Comparison of ENCODE assay signal across 8 cellular contexts in the genomic region with DNA sequence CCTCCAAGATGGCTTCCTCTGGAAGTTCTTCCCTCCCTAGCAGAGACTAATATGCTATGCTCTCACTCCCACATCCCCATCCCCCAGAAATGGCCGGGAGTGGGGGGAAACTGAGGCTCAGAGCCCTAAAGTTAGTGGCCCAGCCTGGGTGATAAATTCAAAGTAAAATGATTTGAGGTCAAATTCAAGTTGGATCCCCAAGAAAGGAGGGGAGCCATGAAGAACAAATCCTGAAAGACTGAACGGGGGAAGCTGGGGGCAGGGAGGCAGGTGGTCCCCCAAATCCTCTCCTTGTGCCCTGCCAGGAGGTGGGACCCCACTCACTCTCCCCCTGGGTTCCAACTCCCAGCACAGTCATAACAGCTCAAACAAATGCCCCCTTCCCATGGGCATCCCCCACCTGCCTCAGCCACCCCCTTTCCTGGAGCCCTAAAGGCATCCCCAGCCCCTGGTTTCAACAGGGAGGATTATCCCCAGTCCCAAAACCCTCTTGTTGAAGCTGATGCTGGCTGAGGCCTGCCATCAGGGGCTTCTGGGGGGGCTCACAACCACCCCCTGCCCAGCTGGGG. TPM values are rescaled to one million over a fixed set of nuclear protein-coding genes. Genes with fewer than 3 reads are reported as not detected.
DNase-seq lines count a peak whose midpoint lies in the region; ATAC-seq, FAIRE-seq and TF ChIP-seq lines count a peak whose summit lies in the region.

No MANE protein-coding gene starts in this region.

- peak overlapping the region; percentile 14 for H3K4me2 ChIP-seq in GM12878 (ENCODE audit: control insufficient read depth, insufficient read depth)

- no peak overlapping the region for H2AFZ ChIP-seq in GM12878 (ENCODE audit: control insufficient read depth, low read depth, low read length)

- peaks cover 47% of the 10 kb centered on the region for H3K4me1 Mint-ChIP-seq in activated CD8-positive, alpha-beta memory T cell treated with anti-CD3 and anti-CD28 coated beads, Interleukin-2, amount 10 ng/mL, durations not matched to agents 7 days and 5 days

- SMC1A ChIA-PET in GM12878 (lab: Charles Lee; ENCODE audit: uncharacterized antibody, unreplicated experiment): interaction anchor here (0.8 to 4.8 kb wide), 17 partner anchors 81 to 444 kb away, joined by 3 to 83 read pairs (median 5); no protein-coding TSS in a partner anchor

- peaks cover 29% of the 10 kb centered on the region for H3K4me1 ChIP-seq in GM12878 (ENCODE audit: control insufficient read depth, insufficient read depth, low read length)
- peaks cover 33% of the 10 kb centered on the region for H3K4me1 ChIP-seq in lower lobe of right lung
- H3K4me1 ChIP-seq in transverse colon: peaks cover 17 to 44% (median 22%) of the 10 kb centered on the region in 4 donors

- no TSS peak for BruUV-seq in GM12878 (replicated peaks; lab: Mats Ljungman, UMichigan)

- TF ChIP-seq RAD21 in GM12878 (IDR thresholded peaks at IDR 0.05; ENCODE audit: insufficient read depth, low read depth, low read length): no peak

- no peak for TF ChIP-seq CTCF in GM12878 (IDR thresholded peaks at IDR 0.05 in 2 of 3, conservative IDR thresholded peaks at IDR 0.05 in 1 of 3; ENCODE audit: control insufficient read depth in 2 of 3, extremely low read depth in 1 of 3, insufficient read depth in 1 of 3, low read depth in 3 of 3, low read length in 3 of 3)
- no peak for TF ChIP-seq CTCF in lower lobe of right lung (IDR thresholded peaks at IDR 0.05)
- no peak for TF ChIP-seq CTCF in transverse colon (IDR thresholded peaks at IDR 0.05)

- intact Hi-C loops in GM12878 (cut with micrococcal nuclease; ENCODE audit: unreplicated experiment) (loop anchor here (1.0 to 5.0 kb wide), 5 partner anchors 111 to 446 kb away; a partner anchor contains a TSS), lower lobe of right lung (cut with DNase I) (no loop called here), transverse colon (cut with DNase I; ENCODE audit: low total_unique reads) (no loop called here)

- peaks cover 14 to 16% of the 10 kb centered on the region in 2 experiments for H3K36me3 ChIP-seq in GM12878 (ENCODE audit: control insufficient read depth in 2 of 2, insufficient read depth in 2 of 2, low read length in 1 of 2)
- H3K36me3 ChIP-seq in lower lobe of right lung: peaks cover 36% of the 10 kb centered on the region
- H3K36me3 ChIP-seq in transverse colon: no peaks in the 10 kb centered on the region

- RAD21 ChIA-PET in GM12878 (lab: Charles Lee; ENCODE audit: unreplicated experiment): interaction anchor here (0.7 to 3.8 kb wide), 16 partner anchors 29 to 447 kb away, joined by 3 to 93 read pairs (median 6); a partner anchor contains a TSS

- POLR2A ChIA-PET in GM12878 (lab: Charles Lee): interaction anchor here (0.8 to 3.0 kb wide), 9 partner anchors 83 to 278 kb away, joined by 3 to 16 read pairs (median 5); no protein-coding TSS in a partner anchor

- peak overlapping the region; percentile 87 for H3K4me3 Mint-ChIP-seq in activated CD8-positive, alpha-beta memory T cell treated with anti-CD3 and anti-CD28 coated beads, Interleukin-2, amount 10 ng/mL, durations not matched to agents 7 days and 5 days

- TF ChIP-seq EP300 in GM12878 (IDR thresholded peaks at IDR 0.05; ENCODE audit: borderline replicate concordance in 1 of 2, control insufficient read depth in 1 of 2, low read depth in 2 of 2, low read length in 2 of 2) (no peak), transverse colon (IDR thresholded peaks at IDR 0.05; ENCODE audit: low read depth) (no peak)

- H3K27ac Mint-ChIP-seq in activated CD8-positive, alpha-beta memory T cell treated with anti-CD3 and anti-CD28 coated beads, Interleukin-2, amount 10 ng/mL, durations not matched to agents 7 days and 5 days: peak overlapping the region; percentile 88

- in situ Hi-C loops in GM12878 (cut with MboI): loop anchor here (5.0 kb wide), 2 partner anchors 131 to 246 kb away; no protein-coding TSS in a partner anchor
- in situ Hi-C loops in transverse colon (cut with MboI; ENCODE audit: low pct_ligation_motif_present in 1 of 4, low pct_unique_long_range_greater_than_20kb in 1 of 4, low sequenced_read_pairs in 3 of 4): loop anchor here (10.0 to 25.0 kb wide), 3 partner anchors 134 to 254 kb away; no protein-coding TSS in a partner anchor

- H3K36me3 Mint-ChIP-seq in activated CD8-positive, alpha-beta memory T cell treated with anti-CD3 and anti-CD28 coated beads, Interleukin-2, amount 10 ng/mL, durations not matched to agents 7 days and 5 days: peaks cover 11% of the 10 kb centered on the region

- TF ChIP-seq POLR2A in GM12878 (IDR thresholded peaks at IDR 0.05; ENCODE audit: low read depth, low read length): no peak
- no peak for TF ChIP-seq POLR2A in transverse colon (IDR thresholded peaks at IDR 0.05)

- H3K79me2 ChIP-seq in GM12878 (ENCODE audit: control insufficient read depth, insufficient read depth, low read length): peaks cover 27% of the 10 kb centered on the region

- ATAC-seq in activated CD8-positive, alpha-beta memory T cell treated with anti-CD3 and anti-CD28 coated beads, Interleukin-2, amount 10 ng/mL, durations not matched to agents 7 days and 5 days: no peak
- peak; percentile 3 for ATAC-seq in GM12878
- no peak for ATAC-seq in lower lobe of right lung
- ATAC-seq in HG02763 (IDR thresholded peaks at IDR 0.05; ENCODE audit: unreplicated experiment): no peak

- H3K27ac ChIP-seq in GM12878 (ENCODE audit: control insufficient read depth, insufficient read depth): peak overlapping the region; percentile 83
- H3K27ac ChIP-seq in lower lobe of right lung: peak overlapping the region; percentile 80
- peak overlapping the region; percentile 82 to 95 (median 90) for H3K27ac ChIP-seq in transverse colon

- peaks cover 10% of the 10 kb centered on the region for H3K27me3 Mint-ChIP-seq in activated CD8-positive, alpha-beta memory T cell treated with anti-CD3 and anti-CD28 coated beads, Interleukin-2, amount 10 ng/mL, durations not matched to agents 7 days and 5 days

- no peaks in the 10 kb centered on the region for H3K27me3 ChIP-seq in GM12878 (replicated peaks in 1 of 2; ENCODE audit: control insufficient read depth in 2 of 2, insufficient read depth in 2 of 2, low read length in 1 of 2)
- no peaks in the 10 kb centered on the region for H3K27me3 ChIP-seq in lower lobe of right lung (ENCODE audit: low read depth)
- H3K27me3 ChIP-seq in transverse colon: peaks cover 36% of the 10 kb centered on the region

- CTCF ChIA-PET in activated CD8-positive, alpha-beta memory T cell treated with anti-CD3 and anti-CD28 coated beads, Interleukin-2, amount 10 ng/mL, durations not matched to agents 7 days and 5 days (lab: Charles Lee): interaction anchor here (0.6 to 5.8 kb wide), 49 partner anchors 7 to 528 kb away, joined by 3 to 171 read pairs (median 6); a partner anchor contains a TSS
- CTCF ChIA-PET in GM12878 (lab: Yijun Ruan, JAX): interaction anchor here (0.8 to 5.5 kb wide), 38 partner anchors 9 to 460 kb away, joined by 3 to 192 read pairs (median 8); a partner anchor contains a TSS

- H3K9ac ChIP-seq in GM12878 (ENCODE audit: control insufficient read depth, insufficient read depth, low read length): peak overlapping the region; percentile 87

- no peaks in the 10 kb centered on the region for H3K9me3 Mint-ChIP-seq in activated CD8-positive, alpha-beta memory T cell treated with anti-CD3 and anti-CD28 coated beads, Interleukin-2, amount 10 ng/mL, durations not matched to agents 7 days and 5 days (ENCODE audit: low read depth)

- no peak for FAIRE-seq in GM12878 (lab: Jason Lieb, UNC)

- H3K9me3 ChIP-seq in GM12878 (replicated peaks; ENCODE audit: control insufficient read depth, insufficient read depth, low read length): no peaks in the 10 kb centered on the region
- no peaks in the 10 kb centered on the region for H3K9me3 ChIP-seq in lower lobe of right lung
- no peaks in the 10 kb centered on the region for H3K9me3 ChIP-seq in transverse colon

- H3K4me3 ChIP-seq in GM12878 (peak overlapping the region; percentile 69), lower lobe of right lung (peak overlapping the region; percentile 70), transverse colon (peak overlapping the region; percentile 54 to 71 (median 64))

- DNase-seq in activated CD8-positive, alpha-beta memory T cell treated with anti-CD3 and anti-CD28 coated beads, Interleukin-2, amount 10 ng/mL, durations not matched to agents 7 days and 5 days: peak; percentile 44
- DNase-seq in activated CD8-positive, alpha-beta memory T cell treated with anti-CD3 and anti-CD28 coated beads, Interleukin-2, amount 50 U/mL, for 4 hours: no peak
- DNase-seq in GM12878 (ENCODE audit: low read depth, low spot score) (no peak), lower lobe of right lung (no peak), transverse colon (no peak), NCI-H2107 treated with DMSO at 0.1 percent for 48 hours (lab: John Stamatoyannopoulos, UW; ENCODE audit: unreplicated experiment) (no peak), occipital lobe (lab: John Stamatoyannopoulos, UW) (no peak)

- peaks cover 7% of the 10 kb centered on the region; the same call in 1 of the 2 replicates for H4K20me1 ChIP-seq in GM12878 (ENCODE audit: control insufficient read depth, insufficient read depth)

- 3% methylated on average over 2 of the region's 2 CpGs for WGBS in GM12878 (ENCODE audit: insufficient coverage, insufficient replicate concordance, low lambda C conversion rate, missing lambda C conversion rate)
- 10% methylated on average over 2 of the region's 2 CpGs; no CpG with 5 or more reads in 1 of the 2 donors for WGBS in transverse colon (ENCODE audit: low coverage in 1 of 2), 2 donors

RNA-seq across cellular contexts. Expression of a gene that starts 1.1 kb away (rescaled TPM):
- 100 to 1,000 TPM in 1 of 2 experiments, 10 to 100 TPM in 1; 73.1 to 124 TPM for total RNA-seq in activated CD8-positive, alpha-beta memory T cell treated with anti-CD3 and anti-CD28 coated beads, Interleukin-2, amount 10 ng/mL, durations not matched to agents 7 days and 5 days
- 89.8 and 98.2 TPM in 2 replicates for total RNA-seq in GM12878 (2013; cell fraction: nucleolus; rRNA removed)
- total RNA-seq in GM12878 (2014; rRNA removed) (59.1 and 67.1 TPM in 2 replicates), GM12878 (2014; rRNA removed; fragmentation: Illumina TruSeq; extraction: Trizol) (33.1 and 35.7 TPM in 2 replicates), GM12878 (2021) (135 and 142 TPM in 2 replicates), lower lobe of right lung (54.7 TPM), transverse colon (10 to 100 TPM; 14.5 to 42.6 (median 22.1) TPM), occipital lobe (33.8 TPM)
- 12.6 TPM for polyA plus RNA-seq in GM12878 (2011; ENCODE audit: low read depth)
- polyA plus RNA-seq in GM12878 (2011; rRNA removed) (6.0 and 10.2 TPM in 2 replicates), GM12878 (2014; fragmentation: Illumina TruSeq; extraction: Trizol) (15.1 and 27.2 TPM in 2 replicates), GM12878 (2014; fragmentation: Nextera tagmentation; extraction: Ambion mirVana) (1 to 10 TPM; 3.6 to 4.5 TPM), GM12878 (2014; rRNA removed) (39.0 and 43.9 TPM in 2 replicates), GM12878 (2016; fragmentation: Nextera tagmentation; extraction: Ambion mirVana) (10 to 100 TPM; 72.6 to 74.6 TPM)
- polyA plus RNA-seq in GM12878 (2011; cell fraction: cytosol; rRNA removed): 14.4 and 14.8 TPM in 2 replicates
- 60.2 and 66.7 TPM in 2 replicates for polyA plus RNA-seq in GM12878 (2011; cell fraction: nucleus; rRNA removed)
- 25.3 and 32.1 TPM in 2 replicates for polyA plus RNA-seq in GM12878 (2012)
- polyA minus RNA-seq in GM12878 (2011; rRNA and poly(A)+ RNA removed): 25.9 and 48.3 TPM in 2 replicates
- 36.9 and 39.7 TPM in 2 replicates for polyA minus RNA-seq in GM12878 (2011; cell fraction: cytosol; rRNA and poly(A)+ RNA removed)
- polyA minus RNA-seq in GM12878 (2011; cell fraction: nucleus; rRNA and poly(A)+ RNA removed): 60.8 and 96.1 TPM in 2 replicates

RNA-seq across cellular contexts. Expression of a gene that starts 27.0 kb away (rescaled TPM):
- 1 to 10 TPM in 1 of 2 experiments, under 1 TPM in 1; 0.96 to 2.4 TPM for total RNA-seq in activated CD8-positive, alpha-beta memory T cell treated with anti-CD3 and anti-CD28 coated beads, Interleukin-2, amount 10 ng/mL, durations not matched to agents 7 days and 5 days
- not detected in 2 replicates for total RNA-seq in GM12878 (2013; cell fraction: nucleolus; rRNA removed)
- total RNA-seq in GM12878 (2014; rRNA removed) (0.05 and 0.06 TPM in 2 replicates), GM12878 (2014; rRNA removed; fragmentation: Illumina TruSeq; extraction: Trizol) (0.05 and 0.09 TPM in 2 replicates), GM12878 (2021) (0.37 and 0.38 TPM in 2 replicates), lower lobe of right lung (5.1 TPM), transverse colon (10 to 100 TPM in 1 of 4 donors, 1 to 10 TPM in 2, under 1 TPM in 1; 0.75 to 27.9 (median 1.8) TPM), occipital lobe (11.5 TPM)
- polyA plus RNA-seq in GM12878 (2011; ENCODE audit: low read depth): 0.14 TPM
- polyA plus RNA-seq in GM12878 (2011; rRNA removed) (not detected in 2 replicates), GM12878 (2014; fragmentation: Illumina TruSeq; extraction: Trizol) (0.03 and 0.13 TPM in 2 replicates), GM12878 (2014; fragmentation: Nextera tagmentation; extraction: Ambion mirVana) (under 1 TPM in 1 of 2 experiments, not detected in 1; 0.02 TPM), GM12878 (2014; rRNA removed) (0.16 and 0.22 TPM in 2 replicates), GM12878 (2016; fragmentation: Nextera tagmentation; extraction: Ambion mirVana) (under 1 TPM; 0.04 TPM)
- polyA plus RNA-seq in GM12878 (2011; cell fraction: cytosol; rRNA removed): not detected in 2 replicates
- not detected in 2 replicates for polyA plus RNA-seq in GM12878 (2011; cell fraction: nucleus; rRNA removed)
- polyA plus RNA-seq in GM12878 (2012): 0.26 and 0.29 TPM in 2 replicates
- not detected in 2 replicates for polyA minus RNA-seq in GM12878 (2011; rRNA and poly(A)+ RNA removed)
- not detected in 2 replicates for polyA minus RNA-seq in GM12878 (2011; cell fraction: cytosol; rRNA and poly(A)+ RNA removed)
- polyA minus RNA-seq in GM12878 (2011; cell fraction: nucleus; rRNA and poly(A)+ RNA removed): not detected in 2 replicates
